ENCODE assay signal across 8 cellular contexts in the genomic region with DNA sequence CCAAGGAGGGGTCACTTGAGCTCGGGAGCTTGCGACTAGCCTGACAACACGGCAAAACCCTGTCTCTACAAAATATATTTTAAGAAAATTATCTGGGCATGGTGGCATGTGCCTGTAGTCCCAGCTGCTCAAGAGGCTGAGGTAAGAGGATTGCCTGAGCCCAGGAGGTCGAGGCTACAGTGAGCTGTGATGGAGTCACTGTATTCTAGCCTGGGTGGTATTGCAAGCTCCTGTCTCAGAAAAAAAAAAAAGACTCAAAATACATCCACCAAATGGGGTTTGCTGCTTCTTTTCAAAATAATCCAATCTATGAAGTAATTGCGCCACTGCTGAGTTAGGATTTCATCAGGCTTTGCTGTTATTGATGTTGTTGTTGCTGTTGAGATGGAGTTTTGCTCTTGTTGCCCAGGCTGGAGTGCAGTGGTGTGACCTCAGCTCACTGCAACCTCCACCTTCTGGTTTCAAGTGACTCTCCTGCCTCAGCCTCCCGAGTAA. TPM values are rescaled to one million over a fixed set of nuclear protein-coding genes. Genes with fewer than 3 reads are reported as not detected.
DNase-seq lines count a peak whose midpoint lies in the region; ATAC-seq and TF ChIP-seq lines count a peak whose summit lies in the region.

No MANE protein-coding gene starts in this region.

- ATAC-seq in stimulated activated memory B cell treated with anti-CD40 and anti-IgM and Interleukin-4, amounts not matched to agents 10 μg/mL and 1 μg/mL and 100 μg/mL, for 72 hours: no peak
- ATAC-seq in HG03280 (IDR thresholded peaks at IDR 0.05; ENCODE audit: unreplicated experiment): no peak

- peaks cover 50% of the 10 kb centered on the region for H3K36me3 Mint-ChIP-seq in activated CD4-positive, alpha-beta memory T cell treated with anti-CD3 and anti-CD28 coated beads, Interleukin-2, amount 10 ng/mL, durations not matched to agents 7 days and 5 days (ENCODE audit: low read depth)
- peaks cover 6% of the 10 kb centered on the region for H3K36me3 Mint-ChIP-seq in stimulated activated memory B cell treated with anti-CD40 and anti-IgM and Interleukin-4, amounts not matched to agents 10 μg/mL and 1 μg/mL and 100 μg/mL, for 72 hours

- peaks cover 2% of the 10 kb centered on the region for H3K9me3 Mint-ChIP-seq in activated CD4-positive, alpha-beta memory T cell treated with anti-CD3 and anti-CD28 coated beads, Interleukin-2, amount 10 ng/mL, durations not matched to agents 7 days and 5 days
- no peaks in the 10 kb centered on the region for H3K9me3 Mint-ChIP-seq in stimulated activated memory B cell treated with anti-CD40 and anti-IgM and Interleukin-4, amounts not matched to agents 10 μg/mL and 1 μg/mL and 100 μg/mL, for 72 hours

- H3K4me3 Mint-ChIP-seq in activated CD4-positive, alpha-beta memory T cell treated with anti-CD3 and anti-CD28 coated beads, Interleukin-2, amount 10 ng/mL, durations not matched to agents 7 days and 5 days: no peak overlapping the region
- no peak overlapping the region for H3K4me3 Mint-ChIP-seq in stimulated activated memory B cell treated with anti-CD40 and anti-IgM and Interleukin-4, amounts not matched to agents 10 μg/mL and 1 μg/mL and 100 μg/mL, for 72 hours

- no peak overlapping the region for H3K4me3 ChIP-seq in fibroblast of the aortic adventitia (ENCODE audit: low read depth, low read length)

- POLR2A ChIA-PET in activated CD4-positive, alpha-beta memory T cell treated with anti-CD3 and anti-CD28 coated beads, Interleukin-2, amount 10 ng/mL, durations not matched to agents 7 days and 5 days (lab: Charles Lee): interaction anchor here (1.3 to 2.9 kb wide), 5 partner anchors 10 to 194 kb away, joined by 3 to 117 read pairs (median 24); a partner anchor contains a TSS

- CTCF ChIA-PET in activated CD4-positive, alpha-beta memory T cell treated with anti-CD3 and anti-CD28 coated beads, Interleukin-2, amount 10 ng/mL, durations not matched to agents 7 days and 5 days (lab: Charles Lee): interaction anchor here (2.0 to 2.2 kb wide), 2 partner anchors 11 to 15 kb away, joined by 6 to 13 read pairs; a partner anchor contains a TSS

- peak overlapping the region; percentile 95 for H3K27ac Mint-ChIP-seq in activated CD4-positive, alpha-beta memory T cell treated with anti-CD3 and anti-CD28 coated beads, Interleukin-2, amount 10 ng/mL, durations not matched to agents 7 days and 5 days
- H3K27ac Mint-ChIP-seq in stimulated activated memory B cell treated with anti-CD40 and anti-IgM and Interleukin-4, amounts not matched to agents 10 μg/mL and 1 μg/mL and 100 μg/mL, for 72 hours: peak overlapping the region; percentile 89

- no peak for TF ChIP-seq CTCF in fibroblast of the aortic adventitia (IDR thresholded peaks at IDR 0.05; ENCODE audit: insufficient read depth, low read length)

- peaks cover 63% of the 10 kb centered on the region for H3K4me1 Mint-ChIP-seq in activated CD4-positive, alpha-beta memory T cell treated with anti-CD3 and anti-CD28 coated beads, Interleukin-2, amount 10 ng/mL, durations not matched to agents 7 days and 5 days
- peaks cover 15% of the 10 kb centered on the region for H3K4me1 Mint-ChIP-seq in stimulated activated memory B cell treated with anti-CD40 and anti-IgM and Interleukin-4, amounts not matched to agents 10 μg/mL and 1 μg/mL and 100 μg/mL, for 72 hours

- peak; percentile 40 for DNase-seq in NOMO-1 treated with DMSO at 0.1 percent for 48 hours (lab: John Stamatoyannopoulos, UW; ENCODE audit: unreplicated experiment)
- DNase-seq in NOMO-1 treated with dmso at 0.1 percent for 144 hours (lab: John Stamatoyannopoulos, UW; ENCODE audit: unreplicated experiment): no peak
- no peak for DNase-seq in activated CD4-positive, alpha-beta memory T cell treated with anti-CD3 and anti-CD28 coated beads, Interleukin-2, amount 10 ng/mL, durations not matched to agents 7 days and 5 days
- DNase-seq in fibroblast of the aortic adventitia (ENCODE audit: low read depth): peak; percentile 33
- no peak for DNase-seq in NCI-H526 treated with DMSO at 0.1 percent for 48 hours (lab: John Stamatoyannopoulos, UW)
- no peak for DNase-seq in HuH-7.5 (ENCODE audit: low spot score)

- no peaks in the 10 kb centered on the region for H3K27me3 Mint-ChIP-seq in activated CD4-positive, alpha-beta memory T cell treated with anti-CD3 and anti-CD28 coated beads, Interleukin-2, amount 10 ng/mL, durations not matched to agents 7 days and 5 days
- no peaks in the 10 kb centered on the region for H3K27me3 Mint-ChIP-seq in stimulated activated memory B cell treated with anti-CD40 and anti-IgM and Interleukin-4, amounts not matched to agents 10 μg/mL and 1 μg/mL and 100 μg/mL, for 72 hours

RNA-seq across cellular contexts. Expression of a gene that starts 11.1 kb away (rescaled TPM):
- 1,000 to 10,000 TPM; 2,572 to 2,607 TPM for total RNA-seq in activated CD4-positive, alpha-beta memory T cell treated with anti-CD3 and anti-CD28 coated beads, Interleukin-2, amount 10 ng/mL, durations not matched to agents 7 days and 5 days
- total RNA-seq in fibroblast of the aortic adventitia (ENCODE audit: low replicate concordance): 10,091 and 12,680 TPM in 2 replicates

RNA-seq across cellular contexts. Expression of a gene that starts 15.5 kb away (rescaled TPM):
- total RNA-seq in activated CD4-positive, alpha-beta memory T cell treated with anti-CD3 and anti-CD28 coated beads, Interleukin-2, amount 10 ng/mL, durations not matched to agents 7 days and 5 days: 10 to 100 TPM; 12.3 to 12.7 TPM
- 11.9 and 19.1 TPM in 2 replicates for total RNA-seq in fibroblast of the aortic adventitia (ENCODE audit: low replicate concordance)

Comparison
In these comparisons a context has a peak if more than half of its experiments do, and no peak if none do; other contexts are left out.
1. DNase-seq: peak in NOMO-1 treated with DMSO at 0.1 percent for 48 hours (single experiment) and fibroblast of the aortic adventitia (single experiment); none in NOMO-1 treated with dmso at 0.1 percent for 144 hours (single experiment), activated CD4-positive, alpha-beta memory T cell treated with anti-CD3 and anti-CD28 coated beads, Interleukin-2, amount 10 ng/mL, durations not matched to agents 7 days and 5 days (single experiment), NCI-H526 treated with DMSO at 0.1 percent for 48 hours (single experiment) and HuH-7.5 (single experiment).